ENCODE assay signal across 1 cellular context in the genomic region with DNA sequence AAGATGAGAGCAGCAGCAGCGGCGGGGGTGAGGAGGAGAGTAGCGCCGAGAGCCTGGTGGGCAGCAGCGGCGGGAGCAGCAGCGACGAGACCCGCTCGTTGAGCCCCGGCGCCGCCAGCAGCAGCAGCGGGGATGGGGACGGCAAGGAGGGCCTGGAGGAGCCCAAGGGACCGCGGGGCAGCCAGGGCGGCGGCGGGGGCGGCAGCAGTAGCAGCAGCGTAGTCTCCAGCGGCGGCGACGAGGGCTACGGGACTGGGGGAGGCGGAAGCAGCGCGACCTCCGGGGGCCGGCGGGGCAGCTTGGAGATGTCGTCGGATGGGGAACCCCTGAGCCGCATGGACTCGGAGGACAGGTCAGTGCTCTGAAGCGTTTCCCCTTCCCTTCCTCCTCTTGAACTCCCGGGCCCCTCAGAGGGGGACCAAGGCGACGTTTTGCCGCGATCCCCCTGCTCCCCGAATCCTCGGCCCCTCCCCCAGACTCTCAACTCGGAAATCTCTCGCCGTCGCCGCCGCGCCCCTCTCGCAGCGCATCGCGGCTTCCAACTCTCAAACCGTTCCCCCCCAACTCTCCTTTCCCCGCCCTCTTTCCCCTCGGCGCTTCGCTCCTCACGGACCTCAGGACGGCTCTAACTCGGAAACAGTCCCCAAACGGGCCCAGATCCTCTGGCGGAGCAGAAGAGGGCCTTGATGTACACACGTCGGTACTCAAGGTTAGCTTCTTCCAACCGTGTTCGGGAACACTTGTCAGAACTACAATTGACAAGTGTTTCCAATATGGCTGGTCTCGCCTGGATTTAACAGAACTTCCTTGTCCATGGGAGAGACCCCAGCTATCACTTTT.
TF ChIP-seq lines count a peak whose summit lies in the region.

No MANE protein-coding gene starts in this region.

TF ChIP-seq in HEK293, 187 proteins besides CTCF, POLR2A, EP300 and RAD21 (continued from another document):
- TF ChIP-seq, protein P1, sequence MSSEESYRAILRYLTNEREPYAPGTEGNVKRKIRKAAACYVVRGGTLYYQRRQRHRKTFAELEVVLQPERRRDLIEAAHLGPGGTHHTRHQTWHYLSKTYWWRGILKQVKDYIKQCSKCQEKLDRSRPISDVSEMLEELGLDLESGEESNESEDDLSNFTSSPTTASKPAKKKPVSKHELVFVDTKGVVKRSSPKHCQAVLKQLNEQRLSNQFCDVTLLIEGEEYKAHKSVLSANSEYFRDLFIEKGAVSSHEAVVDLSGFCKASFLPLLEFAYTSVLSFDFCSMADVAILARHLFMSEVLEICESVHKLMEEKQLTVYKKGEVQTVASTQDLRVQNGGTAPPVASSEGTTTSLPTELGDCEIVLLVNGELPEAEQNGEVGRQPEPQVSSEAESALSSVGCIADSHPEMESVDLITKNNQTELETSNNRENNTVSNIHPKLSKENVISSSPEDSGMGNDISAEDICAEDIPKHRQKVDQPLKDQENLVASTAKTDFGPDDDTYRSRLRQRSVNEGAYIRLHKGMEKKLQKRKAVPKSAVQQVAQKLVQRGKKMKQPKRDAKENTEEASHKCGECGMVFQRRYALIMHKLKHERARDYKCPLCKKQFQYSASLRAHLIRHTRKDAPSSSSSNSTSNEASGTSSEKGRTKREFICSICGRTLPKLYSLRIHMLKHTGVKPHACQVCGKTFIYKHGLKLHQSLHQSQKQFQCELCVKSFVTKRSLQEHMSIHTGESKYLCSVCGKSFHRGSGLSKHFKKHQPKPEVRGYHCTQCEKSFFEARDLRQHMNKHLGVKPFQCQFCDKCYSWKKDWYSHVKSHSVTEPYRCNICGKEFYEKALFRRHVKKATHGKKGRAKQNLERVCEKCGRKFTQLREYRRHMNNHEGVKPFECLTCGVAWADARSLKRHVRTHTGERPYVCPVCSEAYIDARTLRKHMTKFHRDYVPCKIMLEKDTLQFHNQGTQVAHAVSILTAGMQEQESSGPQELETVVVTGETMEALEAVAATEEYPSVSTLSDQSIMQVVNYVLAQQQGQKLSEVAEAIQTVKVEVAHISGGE (tag by site-specific recombination; conservative IDR thresholded peaks at IDR 0.05; ENCODE audit: low read depth): peak; percentile 68
- TF ChIP-seq, protein P2, sequence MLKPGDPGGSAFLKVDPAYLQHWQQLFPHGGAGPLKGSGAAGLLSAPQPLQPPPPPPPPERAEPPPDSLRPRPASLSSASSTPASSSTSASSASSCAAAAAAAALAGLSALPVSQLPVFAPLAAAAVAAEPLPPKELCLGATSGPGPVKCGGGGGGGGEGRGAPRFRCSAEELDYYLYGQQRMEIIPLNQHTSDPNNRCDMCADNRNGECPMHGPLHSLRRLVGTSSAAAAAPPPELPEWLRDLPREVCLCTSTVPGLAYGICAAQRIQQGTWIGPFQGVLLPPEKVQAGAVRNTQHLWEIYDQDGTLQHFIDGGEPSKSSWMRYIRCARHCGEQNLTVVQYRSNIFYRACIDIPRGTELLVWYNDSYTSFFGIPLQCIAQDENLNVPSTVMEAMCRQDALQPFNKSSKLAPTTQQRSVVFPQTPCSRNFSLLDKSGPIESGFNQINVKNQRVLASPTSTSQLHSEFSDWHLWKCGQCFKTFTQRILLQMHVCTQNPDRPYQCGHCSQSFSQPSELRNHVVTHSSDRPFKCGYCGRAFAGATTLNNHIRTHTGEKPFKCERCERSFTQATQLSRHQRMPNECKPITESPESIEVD (tag by site-specific recombination; IDR thresholded peaks at IDR 0.05): no peak
- TF ChIP-seq, protein P3, sequence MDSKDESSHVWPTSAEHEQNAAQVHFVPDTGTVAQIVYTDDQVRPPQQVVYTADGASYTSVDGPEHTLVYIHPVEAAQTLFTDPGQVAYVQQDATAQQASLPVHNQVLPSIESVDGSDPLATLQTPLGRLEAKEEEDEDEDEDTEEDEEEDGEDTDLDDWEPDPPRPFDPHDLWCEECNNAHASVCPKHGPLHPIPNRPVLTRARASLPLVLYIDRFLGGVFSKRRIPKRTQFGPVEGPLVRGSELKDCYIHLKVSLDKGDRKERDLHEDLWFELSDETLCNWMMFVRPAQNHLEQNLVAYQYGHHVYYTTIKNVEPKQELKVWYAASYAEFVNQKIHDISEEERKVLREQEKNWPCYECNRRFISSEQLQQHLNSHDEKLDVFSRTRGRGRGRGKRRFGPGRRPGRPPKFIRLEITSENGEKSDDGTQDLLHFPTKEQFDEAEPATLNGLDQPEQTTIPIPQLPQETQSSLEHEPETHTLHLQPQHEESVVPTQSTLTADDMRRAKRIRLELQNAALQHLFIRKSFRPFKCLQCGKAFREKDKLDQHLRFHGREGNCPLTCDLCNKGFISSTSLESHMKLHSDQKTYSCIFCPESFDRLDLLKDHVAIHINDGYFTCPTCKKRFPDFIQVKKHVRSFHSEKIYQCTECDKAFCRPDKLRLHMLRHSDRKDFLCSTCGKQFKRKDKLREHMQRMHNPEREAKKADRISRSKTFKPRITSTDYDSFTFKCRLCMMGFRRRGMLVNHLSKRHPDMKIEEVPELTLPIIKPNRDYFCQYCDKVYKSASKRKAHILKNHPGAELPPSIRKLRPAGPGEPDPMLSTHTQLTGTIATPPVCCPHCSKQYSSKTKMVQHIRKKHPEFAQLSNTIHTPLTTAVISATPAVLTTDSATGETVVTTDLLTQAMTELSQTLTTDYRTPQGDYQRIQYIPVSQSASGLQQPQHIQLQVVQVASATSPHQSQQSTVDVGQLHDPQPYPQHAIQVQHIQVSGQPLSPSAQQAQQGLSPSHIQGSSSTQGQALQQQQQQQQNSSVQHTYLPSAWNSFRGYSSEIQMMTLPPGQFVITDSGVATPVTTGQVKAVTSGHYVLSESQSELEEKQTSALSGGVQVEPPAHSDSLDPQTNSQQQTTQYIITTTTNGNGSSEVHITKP (tag by site-specific recombination; IDR thresholded peaks at IDR 0.05): peak; percentile 79
- TF ChIP-seq EGR2 (tag by site-specific recombination; IDR thresholded peaks at IDR 0.05; ENCODE audit: low read depth): peak; percentile 18; the same call in 1 of the 2 replicates
- TF ChIP-seq SP3 (tag by site-specific recombination; IDR thresholded peaks at IDR 0.05): peak; percentile 21; the same call in 1 of the 2 replicates
- peak; percentile 86; the same call in 1 of the 2 replicates for TF ChIP-seq ZBTB20 (tag by site-specific recombination; IDR thresholded peaks at IDR 0.05)
- TF ChIP-seq, protein P4, sequence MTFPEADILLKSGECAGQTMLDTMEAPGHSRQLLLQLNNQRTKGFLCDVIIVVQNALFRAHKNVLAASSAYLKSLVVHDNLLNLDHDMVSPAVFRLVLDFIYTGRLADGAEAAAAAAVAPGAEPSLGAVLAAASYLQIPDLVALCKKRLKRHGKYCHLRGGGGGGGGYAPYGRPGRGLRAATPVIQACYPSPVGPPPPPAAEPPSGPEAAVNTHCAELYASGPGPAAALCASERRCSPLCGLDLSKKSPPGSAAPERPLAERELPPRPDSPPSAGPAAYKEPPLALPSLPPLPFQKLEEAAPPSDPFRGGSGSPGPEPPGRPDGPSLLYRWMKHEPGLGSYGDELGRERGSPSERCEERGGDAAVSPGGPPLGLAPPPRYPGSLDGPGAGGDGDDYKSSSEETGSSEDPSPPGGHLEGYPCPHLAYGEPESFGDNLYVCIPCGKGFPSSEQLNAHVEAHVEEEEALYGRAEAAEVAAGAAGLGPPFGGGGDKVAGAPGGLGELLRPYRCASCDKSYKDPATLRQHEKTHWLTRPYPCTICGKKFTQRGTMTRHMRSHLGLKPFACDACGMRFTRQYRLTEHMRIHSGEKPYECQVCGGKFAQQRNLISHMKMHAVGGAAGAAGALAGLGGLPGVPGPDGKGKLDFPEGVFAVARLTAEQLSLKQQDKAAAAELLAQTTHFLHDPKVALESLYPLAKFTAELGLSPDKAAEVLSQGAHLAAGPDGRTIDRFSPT (tag by site-specific recombination; IDR thresholded peaks at IDR 0.05): no peak
- TF ChIP-seq ZNF138 (tag by site-specific recombination; IDR thresholded peaks at IDR 0.05; ENCODE audit: borderline replicate concordance): no peak
- TF ChIP-seq, protein P5, sequence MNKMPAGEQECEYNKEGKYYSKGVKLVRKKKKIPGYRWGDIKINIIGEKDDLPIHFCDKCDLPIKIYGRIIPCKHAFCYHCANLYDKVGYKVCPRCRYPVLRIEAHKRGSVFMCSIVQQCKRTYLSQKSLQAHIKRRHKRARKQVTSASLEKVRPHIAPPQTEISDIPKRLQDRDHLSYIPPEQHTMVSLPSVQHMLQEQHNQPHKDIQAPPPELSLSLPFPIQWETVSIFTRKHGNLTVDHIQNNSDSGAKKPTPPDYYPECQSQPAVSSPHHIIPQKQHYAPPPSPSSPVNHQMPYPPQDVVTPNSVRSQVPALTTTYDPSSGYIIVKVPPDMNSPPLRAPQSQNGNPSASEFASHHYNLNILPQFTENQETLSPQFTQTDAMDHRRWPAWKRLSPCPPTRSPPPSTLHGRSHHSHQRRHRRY (tag by site-specific recombination; IDR thresholded peaks at IDR 0.05): no peak
- TF ChIP-seq, protein P6, sequence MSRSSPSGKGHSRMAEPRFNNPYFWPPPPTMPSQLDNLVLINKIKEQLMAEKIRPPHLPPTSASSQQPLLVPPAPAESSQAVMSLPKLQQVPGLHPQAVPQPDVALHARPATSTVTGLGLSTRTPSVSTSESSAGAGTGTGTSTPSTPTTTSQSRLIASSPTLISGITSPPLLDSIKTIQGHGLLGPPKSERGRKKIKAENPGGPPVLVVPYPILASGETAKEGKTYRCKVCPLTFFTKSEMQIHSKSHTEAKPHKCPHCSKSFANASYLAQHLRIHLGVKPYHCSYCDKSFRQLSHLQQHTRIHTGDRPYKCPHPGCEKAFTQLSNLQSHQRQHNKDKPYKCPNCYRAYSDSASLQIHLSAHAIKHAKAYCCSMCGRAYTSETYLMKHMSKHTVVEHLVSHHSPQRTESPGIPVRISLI (tag by site-specific recombination; IDR thresholded peaks at IDR 0.05): no peak
